ENCODE assay signal across 1 cellular context in the genomic region with DNA sequence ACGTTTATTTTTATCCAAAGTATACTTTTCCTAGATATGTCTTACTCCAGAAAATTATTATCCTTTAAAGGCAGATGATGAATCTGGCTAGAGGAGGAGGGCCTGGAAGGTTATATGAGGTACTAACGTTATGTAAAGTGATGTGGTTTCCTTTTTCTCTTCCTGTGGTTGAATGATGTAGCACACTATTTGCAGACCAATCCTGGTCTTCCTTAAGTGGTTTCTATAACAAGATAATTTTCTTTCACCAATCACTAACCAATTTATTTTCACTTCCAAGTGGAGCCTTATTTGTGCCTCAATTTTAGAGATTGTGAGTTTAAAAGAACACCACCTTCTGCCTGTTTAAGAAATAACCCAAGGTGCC.
TF ChIP-seq lines count a peak whose summit lies in the region.

No MANE protein-coding gene starts in this region.

TF ChIP-seq in HepG2, 621 proteins besides CTCF, POLR2A, EP300 and RAD21 (continued from another document):
- no peak for TF ChIP-seq IRF2 (CRISPR knock-in tag; IDR thresholded peaks at IDR 0.05)
- no peak for TF ChIP-seq ARHGAP35 (CRISPR knock-in tag; IDR thresholded peaks at IDR 0.05; ENCODE audit: borderline replicate concordance)
- no peak for TF ChIP-seq STAG1 (CRISPR knock-in tag; IDR thresholded peaks at IDR 0.05)
- no peak for TF ChIP-seq CCDC6 (CRISPR knock-in tag; IDR thresholded peaks at IDR 0.05)
- no peak for TF ChIP-seq ZNF605 (CRISPR knock-in tag; IDR thresholded peaks at IDR 0.05)
- TF ChIP-seq, protein P1, sequence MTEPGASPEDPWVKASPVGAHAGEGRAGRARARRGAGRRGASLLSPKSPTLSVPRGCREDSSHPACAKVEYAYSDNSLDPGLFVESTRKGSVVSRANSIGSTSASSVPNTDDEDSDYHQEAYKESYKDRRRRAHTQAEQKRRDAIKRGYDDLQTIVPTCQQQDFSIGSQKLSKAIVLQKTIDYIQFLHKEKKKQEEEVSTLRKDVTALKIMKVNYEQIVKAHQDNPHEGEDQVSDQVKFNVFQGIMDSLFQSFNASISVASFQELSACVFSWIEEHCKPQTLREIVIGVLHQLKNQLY (CRISPR knock-in tag; IDR thresholded peaks at IDR 0.05), result no peak
- TF ChIP-seq, protein P2, sequence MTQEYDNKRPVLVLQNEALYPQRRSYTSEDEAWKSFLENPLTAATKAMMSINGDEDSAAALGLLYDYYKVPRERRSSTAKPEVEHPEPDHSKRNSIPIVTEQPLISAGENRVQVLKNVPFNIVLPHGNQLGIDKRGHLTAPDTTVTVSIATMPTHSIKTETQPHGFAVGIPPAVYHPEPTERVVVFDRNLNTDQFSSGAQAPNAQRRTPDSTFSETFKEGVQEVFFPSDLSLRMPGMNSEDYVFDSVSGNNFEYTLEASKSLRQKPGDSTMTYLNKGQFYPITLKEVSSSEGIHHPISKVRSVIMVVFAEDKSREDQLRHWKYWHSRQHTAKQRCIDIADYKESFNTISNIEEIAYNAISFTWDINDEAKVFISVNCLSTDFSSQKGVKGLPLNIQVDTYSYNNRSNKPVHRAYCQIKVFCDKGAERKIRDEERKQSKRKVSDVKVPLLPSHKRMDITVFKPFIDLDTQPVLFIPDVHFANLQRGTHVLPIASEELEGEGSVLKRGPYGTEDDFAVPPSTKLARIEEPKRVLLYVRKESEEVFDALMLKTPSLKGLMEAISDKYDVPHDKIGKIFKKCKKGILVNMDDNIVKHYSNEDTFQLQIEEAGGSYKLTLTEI (CRISPR knock-in tag; conservative IDR thresholded peaks at IDR 0.05), result no peak
